ENCODE assay signal across 9 cellular contexts in genomic region chr17:8153550-8153956, GRCh38. TPM values are rescaled to one million over a fixed set of nuclear protein-coding genes. Genes with fewer than 3 reads are reported as not detected.
DNase-seq lines count a peak whose midpoint lies in the region; ATAC-seq and TF ChIP-seq lines count a peak whose summit lies in the region.
"Had no signal": no experiment of that assay in that cellular context is flagged by ENCODE, and none has a peak within 500 bp of the region (broad histone marks: within the 10 kb centered on the region; RNA-seq: fewer than 3 reads in every experiment).

No MANE protein-coding gene starts in this region.

- H3K4me3 Mint-ChIP-seq in progenitor cell of endocrine pancreas (ENCODE audit: low read depth), result peak overlapping the region; percentile 53

- peaks cover 2% of the 10 kb centered on the region for H3K36me3 Mint-ChIP-seq in progenitor cell of endocrine pancreas (ENCODE audit: insufficient read depth)

- no peak for TF ChIP-seq CTCF in progenitor cell of endocrine pancreas (IDR thresholded peaks at IDR 0.05; ENCODE audit: unreplicated experiment)

- intact Hi-C loops in left cardiac atrium (cut with DNase I), result no loop called here

- H3K9me3 Mint-ChIP-seq in progenitor cell of endocrine pancreas (ENCODE audit: low read depth), result no peaks in the 10 kb centered on the region

- H3K27ac Mint-ChIP-seq in progenitor cell of endocrine pancreas, result peak overlapping the region; percentile 97

- no peaks in the 10 kb centered on the region for H3K27me3 Mint-ChIP-seq in progenitor cell of endocrine pancreas

- ATAC-seq in left cardiac atrium (peak in 1 of 2 donors; percentile 27), HG03521 (IDR thresholded peaks at IDR 0.05; ENCODE audit: unreplicated experiment) (no peak)

- in situ Hi-C loops in G401 (cut with HindIII; ENCODE audit: low sequenced_read_pairs), result no loop called here

- H3K4me1 Mint-ChIP-seq in progenitor cell of endocrine pancreas (ENCODE audit: low read depth), result peaks cover 16% of the 10 kb centered on the region

- DNase-seq in G401 (ENCODE audit: low spot score), result peak; percentile 44
- DNase-seq in NCI-H226, result peak; percentile 98
- peak in 50 of 56 donors; percentile 8 to 86 (median 60) for DNase-seq in amygdala (lab: John Stamatoyannopoulos, UW)
- peak; percentile 89 for DNase-seq in left cardiac atrium
- no peak for DNase-seq in progenitor cell of endocrine pancreas (ENCODE audit: low spot score, unreplicated experiment)
- no peak for DNase-seq in NCI-H526 (lab: John Stamatoyannopoulos, UW)
- DNase-seq in GDM1 (lab: John Stamatoyannopoulos, UW), result no peak

RNA-seq across cellular contexts. Expression of gene PER1, which starts 1.3 kb away (rescaled TPM):
- 29.0 and 34.0 TPM in 2 replicates for total RNA-seq in G401 (2014; rRNA removed; shearing (Covaris generic))
- total RNA-seq in left cardiac atrium (100 to 1,000 TPM; 125 to 134 TPM), progenitor cell of endocrine pancreas (37.2 and 40.8 TPM in 2 replicates)

RNA-seq across cellular contexts. Expression of gene VAMP2, which starts 9.2 kb away (rescaled TPM):
- total RNA-seq in G401 (2014; rRNA removed; shearing (Covaris generic)), result 1.0 and 1.4 TPM in 2 replicates
- total RNA-seq in left cardiac atrium, result 10 to 100 TPM; 59.1 to 72.3 TPM
- total RNA-seq in progenitor cell of endocrine pancreas, result 46.4 and 48.1 TPM in 2 replicates

RNA-seq across cellular contexts. Expression of gene TMEM107, which starts 22.6 kb away (rescaled TPM):
- total RNA-seq in G401 (2014; rRNA removed; shearing (Covaris generic)), result 37.8 and 60.6 TPM in 2 replicates
- total RNA-seq in left cardiac atrium, result 1 to 10 TPM; 6.8 to 8.0 TPM
- 24.6 and 28.1 TPM in 2 replicates for total RNA-seq in progenitor cell of endocrine pancreas

RNA-seq across cellular contexts. Expression of gene HES7, which starts 29.6 kb away (rescaled TPM):
- total RNA-seq in G401 (2014; rRNA removed; shearing (Covaris generic)), result 1.1 and 3.9 TPM in 2 replicates
- total RNA-seq in left cardiac atrium (under 1 TPM; 0.38 to 0.47 TPM), progenitor cell of endocrine pancreas (0.47 TPM in 1 of 2 replicates, not detected in the other)

RNA-seq across cellular contexts. Expression of gene ALOXE3, which starts 35.2 kb away (rescaled TPM):
- 0.85 TPM in 1 of 2 replicates, not detected in the other for total RNA-seq in G401 (2014; rRNA removed; shearing (Covaris generic))
- total RNA-seq in left cardiac atrium (not detected), progenitor cell of endocrine pancreas (not detected in 2 replicates)
- total RNA-seq: T-helper 1 cell treated with Interleukin-12 subunit alpha and Interleukin-12 subunit beta and Interleukin-4 antibody, amounts not matched to agents 30 ng/mL and 1 ng/mL, for 36 hours had no signal

Comparison
In these comparisons a context has a peak if more than half of its experiments do, and no peak if none do; other contexts are left out.
1. DNase-seq: peak in G401 (single experiment), NCI-H226 (single experiment), amygdala (50 of 56) and left cardiac atrium (single experiment); none in progenitor cell of endocrine pancreas (single experiment), NCI-H526 (0 of 2) and GDM1 (single experiment).
2. RNA of gene VAMP2, which starts 9.2 kb away (total RNA-seq): 59.1 to 72.3 TPM in left cardiac atrium and 46.4 to 48.1 TPM in progenitor cell of endocrine pancreas; 1.0 to 1.4 TPM in G401; every median in the first group is over 10 times any median in the second.